In the genomic region with DNA sequence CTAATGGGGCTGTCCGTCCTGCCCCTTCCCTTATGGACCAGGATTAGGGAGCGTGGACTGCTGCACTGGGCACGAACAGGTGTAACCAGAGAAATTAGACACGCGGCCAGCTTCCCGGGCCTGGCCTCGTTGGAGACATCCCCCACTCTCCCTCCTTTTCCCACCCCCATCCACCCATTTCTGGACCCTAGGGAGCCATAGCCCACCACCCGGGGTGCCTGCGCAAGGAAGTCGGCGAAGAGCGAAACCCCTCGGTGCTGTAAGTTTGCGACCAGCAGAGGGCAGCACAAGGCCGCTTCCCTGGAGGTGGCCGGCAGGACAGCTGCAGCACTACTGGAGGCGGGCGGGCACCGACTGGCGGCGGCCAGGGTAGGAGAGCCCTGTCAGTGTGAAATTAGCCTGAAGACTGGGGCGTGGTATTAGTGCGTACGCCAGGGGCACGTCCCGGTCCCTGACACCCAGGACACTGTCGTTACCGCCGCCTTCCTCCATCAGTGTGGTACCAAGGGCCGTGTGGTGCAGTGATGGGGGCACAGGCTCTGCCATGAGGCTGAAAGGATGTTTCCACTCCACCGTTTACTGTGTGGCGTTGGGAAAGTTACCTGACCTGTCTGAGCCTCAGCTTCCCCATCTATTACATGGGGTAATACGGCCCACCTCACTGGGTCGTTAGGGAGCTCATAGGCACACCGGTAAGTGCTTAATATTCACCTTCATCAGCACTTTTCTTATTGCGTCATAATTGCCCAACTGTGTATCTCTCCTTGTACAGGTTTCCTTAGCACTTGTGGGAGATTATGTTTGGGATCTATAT, we compare ENCODE assay signal across 1 cellular context.
TF ChIP-seq lines count a peak whose summit lies in the region.

No MANE protein-coding gene starts in this region.

TF ChIP-seq in HepG2, 621 proteins besides CTCF, POLR2A, EP300 and RAD21 (continued from another document):
- TF ChIP-seq ZNF292 (CRISPR knock-in tag; IDR thresholded peaks at IDR 0.05; ENCODE audit: borderline replicate concordance, low read depth) (peak; percentile 55; the same call in 1 of the 2 replicates), NFE2 (CRISPR knock-in tag; IDR thresholded peaks at IDR 0.05) (no peak), ZNF775 (CRISPR knock-in tag; IDR thresholded peaks at IDR 0.05; ENCODE audit: borderline replicate concordance) (no peak), ELF3 (CRISPR knock-in tag; IDR thresholded peaks at IDR 0.05) (peak; percentile 17; the same call in 1 of the 2 replicates), KDM5A (IDR thresholded peaks at IDR 0.05; ENCODE audit: borderline replicate concordance, low read length) (no peak), SAFB2 (CRISPR knock-in tag; IDR thresholded peaks at IDR 0.05; ENCODE audit: borderline replicate concordance, low read depth) (no peak), HNF1A (IDR thresholded peaks at IDR 0.05; ENCODE audit: low read depth) (no peak), HNF1A (CRISPR knock-in tag; IDR thresholded peaks at IDR 0.05; ENCODE audit: borderline replicate concordance) (peak; percentile 50; the same call in 1 of the 2 replicates), ZFAT (CRISPR knock-in tag; conservative IDR thresholded peaks at IDR 0.05) (no peak), ATF7-NPFF (CRISPR knock-in tag; IDR thresholded peaks at IDR 0.05; ENCODE audit: low read depth) (peak; percentile 75), ZFYVE20 (CRISPR knock-in tag; IDR thresholded peaks at IDR 0.05; ENCODE audit: borderline replicate concordance, low read depth) (0 out of 2 replicates have a peak, but pooled peaks have one; percentile 66), ZMYM2 (CRISPR knock-in tag; IDR thresholded peaks at IDR 0.05) (no peak), ZNF782 (CRISPR knock-in tag; IDR thresholded peaks at IDR 0.05; ENCODE audit: borderline replicate concordance) (no peak), CENPT (CRISPR knock-in tag; IDR thresholded peaks at IDR 0.05; ENCODE audit: low read depth) (0 out of 2 replicates have a peak, but pooled peaks have one; percentile 57), FOSL2 (CRISPR knock-in tag; IDR thresholded peaks at IDR 0.05) (0 out of 2 replicates have a peak, but pooled peaks have one; percentile 7), PATZ1 (CRISPR knock-in tag; IDR thresholded peaks at IDR 0.05) (peak; percentile 39; the same call in 1 of the 2 replicates), CHD2 (IDR thresholded peaks at IDR 0.05; ENCODE audit: low read depth, low read length) (no peak), SOX6 (IDR thresholded peaks at IDR 0.05) (no peak), SOX6 (CRISPR knock-in tag; IDR thresholded peaks at IDR 0.05) (peak; percentile 61), SKIL (CRISPR knock-in tag; IDR thresholded peaks at IDR 0.05; ENCODE audit: borderline replicate concordance) (peak; percentile 47; the same call in 1 of the 2 replicates), ZNF879 (CRISPR knock-in tag; IDR thresholded peaks at IDR 0.05) (no peak), GABPA (IDR thresholded peaks at IDR 0.05; ENCODE audit: low read depth, low read length) (no peak), GABPA (CRISPR knock-in tag; IDR thresholded peaks at IDR 0.05; ENCODE audit: low read depth) (0 out of 2 replicates have a peak, but pooled peaks have one; percentile 9), SRSF4 (IDR thresholded peaks at IDR 0.05; ENCODE audit: low read depth, low read length, poor library complexity, severe bottlenecking) (no peak), KAT8 (CRISPR knock-in tag; IDR thresholded peaks at IDR 0.05) (0 out of 2 replicates have a peak, but pooled peaks have one; percentile 29), NCOA5 (CRISPR knock-in tag; IDR thresholded peaks at IDR 0.05) (no peak), EED (CRISPR knock-in tag; IDR thresholded peaks at IDR 0.05) (peak; percentile 42; the same call in 1 of the 2 replicates), ZFP36L1 (CRISPR knock-in tag; IDR thresholded peaks at IDR 0.05) (peak; percentile 98; the same call in 1 of the 2 replicates), SAP130 (CRISPR knock-in tag; IDR thresholded peaks at IDR 0.05; ENCODE audit: low read depth) (peak; percentile 41; the same call in 1 of the 2 replicates), ZNF460 (CRISPR knock-in tag; IDR thresholded peaks at IDR 0.05; ENCODE audit: borderline replicate concordance) (no peak)
- TF ChIP-seq, protein P1, sequence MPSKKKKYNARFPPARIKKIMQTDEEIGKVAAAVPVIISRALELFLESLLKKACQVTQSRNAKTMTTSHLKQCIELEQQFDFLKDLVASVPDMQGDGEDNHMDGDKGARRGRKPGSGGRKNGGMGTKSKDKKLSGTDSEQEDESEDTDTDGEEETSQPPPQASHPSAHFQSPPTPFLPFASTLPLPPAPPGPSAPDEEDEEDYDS (CRISPR knock-in tag; IDR thresholded peaks at IDR 0.05): peak; percentile 31; the same call in 1 of the 2 replicates
- TF ChIP-seq, protein P2, sequence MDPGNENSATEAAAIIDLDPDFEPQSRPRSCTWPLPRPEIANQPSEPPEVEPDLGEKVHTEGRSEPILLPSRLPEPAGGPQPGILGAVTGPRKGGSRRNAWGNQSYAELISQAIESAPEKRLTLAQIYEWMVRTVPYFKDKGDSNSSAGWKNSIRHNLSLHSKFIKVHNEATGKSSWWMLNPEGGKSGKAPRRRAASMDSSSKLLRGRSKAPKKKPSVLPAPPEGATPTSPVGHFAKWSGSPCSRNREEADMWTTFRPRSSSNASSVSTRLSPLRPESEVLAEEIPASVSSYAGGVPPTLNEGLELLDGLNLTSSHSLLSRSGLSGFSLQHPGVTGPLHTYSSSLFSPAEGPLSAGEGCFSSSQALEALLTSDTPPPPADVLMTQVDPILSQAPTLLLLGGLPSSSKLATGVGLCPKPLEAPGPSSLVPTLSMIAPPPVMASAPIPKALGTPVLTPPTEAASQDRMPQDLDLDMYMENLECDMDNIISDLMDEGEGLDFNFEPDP (CRISPR knock-in tag; conservative IDR thresholded peaks at IDR 0.05): 0 out of 2 replicates have a peak, but pooled peaks have one; percentile 83
